In the genomic region with DNA sequence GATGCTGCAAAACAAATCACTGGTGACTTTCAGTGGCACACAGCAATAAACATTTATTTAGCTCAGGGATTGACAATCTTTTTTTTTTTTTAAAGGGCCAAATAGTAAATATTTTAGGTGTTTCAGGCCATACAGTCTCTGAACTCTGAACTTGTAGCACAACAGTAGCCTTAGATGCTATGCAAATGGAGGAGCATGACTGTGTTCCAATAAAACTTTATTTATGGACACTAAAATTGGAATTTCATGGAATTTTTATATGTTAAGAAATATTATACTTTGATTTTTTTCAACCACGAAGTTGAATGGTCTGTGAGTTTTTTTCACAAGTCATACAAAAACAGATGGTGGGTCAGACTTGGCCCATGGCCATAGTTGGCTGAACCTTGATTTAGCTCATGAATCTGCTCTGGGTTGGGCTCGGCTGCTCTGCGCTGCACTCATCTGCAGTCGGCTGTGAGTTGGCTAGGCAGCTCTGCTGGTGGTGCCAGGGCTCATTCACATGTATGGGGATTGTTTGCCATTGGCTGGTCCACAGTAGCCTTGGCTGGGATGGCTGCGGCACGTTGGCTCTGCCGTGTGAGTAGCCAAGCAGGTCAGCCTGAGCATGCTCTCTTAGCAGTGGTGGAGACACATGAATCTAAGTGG, we compare ENCODE assay signal across 12 cellular contexts.
DNase-seq lines count a peak whose midpoint lies in the region; TF ChIP-seq lines count a peak whose summit lies in the region.
"Had no signal": no experiment of that assay in that cellular context is flagged by ENCODE, and none has a peak within 500 bp of the region (broad histone marks: within the 10 kb centered on the region; RNA-seq: fewer than 3 reads in every experiment).

No MANE protein-coding gene starts in this region.

- H2AFZ ChIP-seq in hepatocyte = no peak overlapping the region

- H3K27ac Mint-ChIP-seq in chondrocyte (ENCODE audit: unreplicated experiment) = peak overlapping the region; percentile 94
- H3K27ac Mint-ChIP-seq in type B pancreatic cell = peak overlapping the region; percentile 36
- H3K27ac Mint-ChIP-seq: activated T-helper 1 cell treated with anti-CD3 and anti-CD28 coated beads, Interleukin-12 subunit alpha, Interleukin-12 subunit beta, Interleukin-2, Interleukin-4 antibody, amounts not matched to agents 30 ng/mL and 10 ng/mL and 1 ng/mL, durations not matched to agents 14 hours and 24 hours and 36 hours had no signal

- no TSS peak for BruUV-seq in A673 (replicated peaks; lab: Mats Ljungman, UMichigan)

- H4K20me1 ChIP-seq in hepatocyte (ENCODE audit: insufficient read depth, poor library complexity, severe bottlenecking) = no peaks in the 10 kb centered on the region

- CTCF ChIA-PET in A673 (lab: Charles Lee) = no interaction called here

- H3K9me3 Mint-ChIP-seq in chondrocyte (ENCODE audit: low read depth) (peaks cover 4% of the 10 kb centered on the region), type B pancreatic cell (no peaks in the 10 kb centered on the region)

- no peaks in the 10 kb centered on the region for H3K36me3 ChIP-seq in hepatocyte (replicated peaks; ENCODE audit: insufficient read depth, low read depth)
- H3K36me3 ChIP-seq in esophagus squamous epithelium = no peaks in the 10 kb centered on the region
- no peaks in the 10 kb centered on the region for H3K36me3 ChIP-seq in A673 (ENCODE audit: insufficient read depth, low read length, poor library complexity, severe bottlenecking)
- H3K36me3 ChIP-seq: left lung had no signal

- no peaks in the 10 kb centered on the region for H3K9me2 ChIP-seq in hepatocyte (replicated peaks; ENCODE audit: insufficient read depth)

- TF ChIP-seq POLR2A in esophagus squamous epithelium (IDR thresholded peaks at IDR 0.05) = no peak

- H3K4me3 ChIP-seq in hepatocyte = no peak overlapping the region
- H3K4me3 ChIP-seq in esophagus squamous epithelium = no peak overlapping the region
- H3K4me3 ChIP-seq in A673 (ENCODE audit: low read depth, low read length, poor library complexity, severe bottlenecking) = no peak overlapping the region
- H3K4me3 ChIP-seq: left lung had no signal

- H3K27me3 Mint-ChIP-seq in chondrocyte (ENCODE audit: low read depth) (no peaks in the 10 kb centered on the region), type B pancreatic cell (no peaks in the 10 kb centered on the region)

- H3K36me3 Mint-ChIP-seq in chondrocyte (ENCODE audit: low read depth) (peaks cover 2% of the 10 kb centered on the region), type B pancreatic cell (peaks cover 3% of the 10 kb centered on the region)

- intact Hi-C loops in esophagus squamous epithelium (cut with DNase I) = no loop called here
- intact Hi-C loops in A673 (cut with micrococcal nuclease; ENCODE audit: unreplicated experiment) = no loop called here

- H3K27ac ChIP-seq in hepatocyte = peak overlapping the region; percentile 96
- H3K27ac ChIP-seq in esophagus squamous epithelium = no peak overlapping the region
- no peak overlapping the region for H3K27ac ChIP-seq in A673 (ENCODE audit: low read depth, low read length, poor library complexity, severe bottlenecking)
- H3K27ac ChIP-seq: left lung had no signal

- H3K4me3 Mint-ChIP-seq in chondrocyte (ENCODE audit: unreplicated experiment) (no peak overlapping the region), type B pancreatic cell (no peak overlapping the region)
- H3K4me3 Mint-ChIP-seq: activated T-helper 1 cell treated with anti-CD3 and anti-CD28 coated beads, Interleukin-12 subunit alpha, Interleukin-12 subunit beta, Interleukin-2, Interleukin-4 antibody, amounts not matched to agents 30 ng/mL and 10 ng/mL and 1 ng/mL, durations not matched to agents 14 hours and 24 hours and 36 hours had no signal

- H3K9me3 ChIP-seq in hepatocyte (ENCODE audit: low read depth) (no peaks in the 10 kb centered on the region), esophagus squamous epithelium (no peaks in the 10 kb centered on the region), A673 (ENCODE audit: low read depth, low read length, poor library complexity, severe bottlenecking) (no peaks in the 10 kb centered on the region)
- H3K9me3 ChIP-seq: left lung had no signal

- no peak for TF ChIP-seq CTCF in chondrocyte (IDR thresholded peaks at IDR 0.05)
- no peak for TF ChIP-seq CTCF in hepatocyte (IDR thresholded peaks at IDR 0.05; ENCODE audit: poor library complexity)
- no peak for TF ChIP-seq CTCF in type B pancreatic cell (conservative IDR thresholded peaks at IDR 0.05)
- no peak for TF ChIP-seq CTCF in esophagus squamous epithelium (IDR thresholded peaks at IDR 0.05)
- no peak for TF ChIP-seq CTCF in A673 (conservative IDR thresholded peaks at IDR 0.05; ENCODE audit: low read depth, low read length)

- WGBS in hepatocyte (ENCODE audit: low lambda C conversion rate, missing lambda C conversion rate) = 83% methylated on average over 7 of the region's 7 CpGs
- 65 to 71% methylated on average over 4 to 7 of the region's 7 CpGs for WGBS in esophagus squamous epithelium, 2 donors

- DNase-seq in NCI-H69 (lab: John Stamatoyannopoulos, UW) (peak; percentile 35), chondrocyte (ENCODE audit: low spot score) (no peak), hepatocyte (ENCODE audit: low spot score) (no peak), type B pancreatic cell (ENCODE audit: extremely low spot score, unreplicated experiment) (no peak), esophagus squamous epithelium (lab: John Stamatoyannopoulos, UW) (no peak), A673 (ENCODE audit: low spot score) (no peak)
- no peak for DNase-seq in stimulated activated CD4-positive, alpha-beta T cell treated with anti-CD3 and anti-CD28 coated beads, Interleukin-4, amount 100 ng/mL, for 24 hours
- DNase-seq: COR-L47; left lung; NCI-H526 treated with DMSO at 0.1 percent for 48 hours; stimulated activated naive CD4-positive, alpha-beta T cell treated with Interleukin-2 at 50 U/mL for 16 hours had no signal

- no peaks in the 10 kb centered on the region for H3K79me2 ChIP-seq in hepatocyte

- no peak overlapping the region for H3K4me2 ChIP-seq in hepatocyte

- POLR2A ChIA-PET in A673 (lab: Charles Lee; ENCODE audit: low non-redundant PET) = no interaction called here

- H3K4me1 ChIP-seq in hepatocyte (ENCODE audit: insufficient read depth) = peaks cover 30% of the 10 kb centered on the region
- peaks cover 5 to 32% (median 23%) of the 10 kb centered on the region in 3 donors for H3K4me1 ChIP-seq in esophagus squamous epithelium
- peaks cover 15% of the 10 kb centered on the region for H3K4me1 ChIP-seq in A673 (ENCODE audit: insufficient read depth, low read length, poor library complexity, severe bottlenecking)

- H3K27me3 ChIP-seq in hepatocyte (no peaks in the 10 kb centered on the region), esophagus squamous epithelium (no peaks in the 10 kb centered on the region), A673 (replicated peaks; ENCODE audit: insufficient read depth, low read depth, low read length, poor library complexity) (no peaks in the 10 kb centered on the region)
- H3K27me3 ChIP-seq: left lung had no signal

- H3K4me1 Mint-ChIP-seq in chondrocyte (ENCODE audit: low read depth) (peaks cover 66% of the 10 kb centered on the region), type B pancreatic cell (ENCODE audit: unreplicated experiment) (peaks cover 39% of the 10 kb centered on the region)
